Comparison of ENCODE assay signal across 28 cellular contexts in the genomic region with DNA sequence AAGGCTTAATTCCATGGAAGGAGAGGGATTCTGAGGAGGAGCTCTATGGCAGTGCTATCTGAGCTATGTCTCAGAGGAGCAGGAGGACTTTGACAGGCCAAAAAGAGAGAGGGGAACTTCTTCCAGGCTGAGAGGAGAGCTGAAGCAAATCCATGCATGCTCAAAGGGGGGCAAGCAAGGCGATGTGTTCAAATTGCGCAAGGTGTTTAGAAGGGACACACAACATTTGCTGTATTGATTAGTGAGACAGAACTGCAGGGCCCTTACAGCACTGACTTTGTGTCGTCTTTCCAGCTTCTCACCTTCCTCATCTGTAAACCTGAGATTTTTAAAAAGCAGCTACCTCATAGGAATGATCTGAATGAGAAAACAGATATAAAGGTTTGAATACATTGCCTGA.
"Had no signal": no experiment of that assay in that cellular context is flagged by ENCODE, and none has a peak within 500 bp of the region (broad histone marks: within the 10 kb centered on the region; RNA-seq: fewer than 3 reads in every experiment).

No MANE protein-coding gene starts in this region.

- H3K27ac Mint-ChIP-seq: mesothelial cell of epicardium; naive B cell; natural killer cell; nephron progenitor cell; stimulated activated effector memory CD8-positive, alpha-beta T cell treated with anti-CD3 and anti-CD28 coated beads, Interleukin-12 subunit alpha, Interleukin-12 subunit beta, amount 100 ng/mL, for 72 hours; stimulated activated naive CD8-positive, alpha-beta T cell treated with anti-CD3 and anti-CD28 coated beads, Interleukin-15, Interleukin-2, amounts not matched to agents 100 ng/mL and 50 ng/mL, for 24 hours; type B pancreatic cell had no signal

- H3K4me1 Mint-ChIP-seq: mesothelial cell of epicardium; naive B cell; natural killer cell; nephron progenitor cell; stimulated activated effector memory CD8-positive, alpha-beta T cell treated with anti-CD3 and anti-CD28 coated beads, Interleukin-12 subunit alpha, Interleukin-12 subunit beta, amount 100 ng/mL, for 72 hours had no signal

- H3K27ac ChIP-seq: left lung, pancreas, prostate gland, sigmoid colon, spleen, suprapubic skin, thoracic aorta, tibial artery, uterus had no signal

- H3K36me3 ChIP-seq: left lung, pancreas, prostate gland, sigmoid colon, spleen, suprapubic skin, thoracic aorta, tibial artery, uterus had no signal

- H3K4me1 ChIP-seq: left lung, pancreas, prostate gland, sigmoid colon, spleen, suprapubic skin, tibial artery, uterus had no signal

- ATAC-seq: left cardiac atrium; left lung; natural killer cell; pancreas; right cardiac atrium; stimulated activated effector memory CD8-positive, alpha-beta T cell treated with anti-CD3 and anti-CD28 coated beads, Interleukin-12 subunit alpha, Interleukin-12 subunit beta, amount 100 ng/mL, for 72 hours had no signal

- H3K27me3 ChIP-seq: left lung, pancreas, sigmoid colon, spleen, suprapubic skin, tibial artery, uterus had no signal

- FAIRE-seq: keratinocyte, pancreas, small intestine had no signal

- DNase-seq: hippocampal formation; kidney glomerular epithelial cell; left cardiac atrium; left lung; mesendoderm; naive B cell; natural killer cell; nephron progenitor cell; pancreas; posterior cingulate gyrus; retina; right cardiac atrium; sigmoid colon; small intestine; spleen; stimulated activated CD4-positive, alpha-beta T cell treated with anti-CD3 and anti-CD28 coated beads, Interleukin-4, amount 100 ng/mL, for 24 hours; stimulated activated naive CD4-positive, alpha-beta T cell; tibial artery; uterus had no signal

- H3K4me3 ChIP-seq: left lung, lung, pancreas, prostate gland, sigmoid colon, spleen, suprapubic skin, thoracic aorta, tibial artery, uterus had no signal

- H3K9me3 Mint-ChIP-seq: mesothelial cell of epicardium; nephron progenitor cell; stimulated activated effector memory CD8-positive, alpha-beta T cell treated with anti-CD3 and anti-CD28 coated beads, Interleukin-12 subunit alpha, Interleukin-12 subunit beta, amount 100 ng/mL, for 72 hours; stimulated activated naive CD8-positive, alpha-beta T cell treated with anti-CD3 and anti-CD28 coated beads, Interleukin-15, Interleukin-2, amounts not matched to agents 100 ng/mL and 50 ng/mL, for 24 hours; type B pancreatic cell had no signal

- H3K36me3 Mint-ChIP-seq: mesothelial cell of epicardium; naive B cell; natural killer cell; stimulated activated effector memory CD8-positive, alpha-beta T cell treated with anti-CD3 and anti-CD28 coated beads, Interleukin-12 subunit alpha, Interleukin-12 subunit beta, amount 100 ng/mL, for 72 hours; type B pancreatic cell had no signal

- H3K9me3 ChIP-seq: left lung, pancreas, prostate gland, sigmoid colon, spleen, suprapubic skin, thoracic aorta, tibial artery, uterus had no signal

- H3K4me3 Mint-ChIP-seq: mesothelial cell of epicardium; naive B cell; natural killer cell; nephron progenitor cell; stimulated activated effector memory CD8-positive, alpha-beta T cell treated with anti-CD3 and anti-CD28 coated beads, Interleukin-12 subunit alpha, Interleukin-12 subunit beta, amount 100 ng/mL, for 72 hours; stimulated activated naive CD8-positive, alpha-beta T cell treated with anti-CD3 and anti-CD28 coated beads, Interleukin-15, Interleukin-2, amounts not matched to agents 100 ng/mL and 50 ng/mL, for 24 hours; type B pancreatic cell had no signal
